ENCODE assay signal across 17 cellular contexts in genomic region chr9:68426755-68427154, GRCh38.
DNase-seq lines count a peak whose midpoint lies in the region; ATAC-seq and TF ChIP-seq lines count a peak whose summit lies in the region.
"Had no signal": no experiment of that assay in that cellular context is flagged by ENCODE, and none has a peak within 500 bp of the region (broad histone marks: within the 10 kb centered on the region; RNA-seq: fewer than 3 reads in every experiment).

No MANE protein-coding gene starts in this region.

- H3K4me3 ChIP-seq in right atrium auricular region (no peak overlapping the region), esophagus squamous epithelium (no peak overlapping the region), prostate gland (no peak overlapping the region), aorta (ENCODE audit: low read length in 2 of 2) (no peak overlapping the region), mucosa of descending colon (no peak overlapping the region)
- H3K4me3 ChIP-seq: MG63, SJCRH30 had no signal

- H3K36me3 ChIP-seq in right atrium auricular region (peaks cover 51% of the 10 kb centered on the region), esophagus squamous epithelium (no peaks in the 10 kb centered on the region), prostate gland (no peaks in the 10 kb centered on the region), aorta (ENCODE audit: control insufficient read depth in 1 of 2, insufficient read depth in 2 of 2, low read length in 1 of 2) (no peaks in the 10 kb centered on the region), mucosa of descending colon (ENCODE audit: low read depth) (no peaks in the 10 kb centered on the region)
- H3K36me3 ChIP-seq: MG63 had no signal

- TF ChIP-seq CTCF in right atrium auricular region (IDR thresholded peaks at IDR 0.05) (no peak), esophagus squamous epithelium (IDR thresholded peaks at IDR 0.05) (no peak), prostate gland (IDR thresholded peaks at IDR 0.05) (no peak), mucosa of descending colon (IDR thresholded peaks at IDR 0.05) (no peak)

- DNase-seq in Right ventricle myocardium superior (no peak), right atrium auricular region (ENCODE audit: low spot score) (no peak), esophagus squamous epithelium (lab: John Stamatoyannopoulos, UW) (no peak), prostate gland (ENCODE audit: low spot score) (no peak), aorta (no peak), mucosa of descending colon (no peak), COLO668 (lab: John Stamatoyannopoulos, UW; ENCODE audit: unreplicated experiment) (no peak), NCI-H146 treated with DMSO at 0.1 percent for 48 hours (lab: John Stamatoyannopoulos, UW; ENCODE audit: unreplicated experiment) (no peak)
- DNase-seq: CD4-positive, CD25-positive, alpha-beta regulatory T cell; DMS53; HFFc6; NCI-H1092; NCI-H1694; NCI-H524 treated with DMSO at 0.1 percent for 48 hours had no signal

- no peaks in the 10 kb centered on the region for H3K9me3 ChIP-seq in right atrium auricular region
- H3K9me3 ChIP-seq in esophagus squamous epithelium: no peaks in the 10 kb centered on the region
- H3K9me3 ChIP-seq in prostate gland: no peaks in the 10 kb centered on the region
- H3K9me3 ChIP-seq in aorta (ENCODE audit: control insufficient read depth, low read length): no peaks in the 10 kb centered on the region
- H3K9me3 ChIP-seq in mucosa of descending colon: no peaks in the 10 kb centered on the region
- H3K9me3 ChIP-seq: MG63 had no signal

- ATAC-seq in Right ventricle myocardium superior (ENCODE audit: poor library complexity) (peak; percentile 43), aorta (ENCODE audit: low FRiP score) (no peak), mucosa of descending colon (no peak)

- peaks cover 0 to 16% of the 10 kb centered on the region in 2 donors for H3K4me1 ChIP-seq in right atrium auricular region
- peaks cover 0 to 22% (median 0%) of the 10 kb centered on the region in 3 donors for H3K4me1 ChIP-seq in esophagus squamous epithelium
- no peaks in the 10 kb centered on the region for H3K4me1 ChIP-seq in prostate gland (replicated peaks)
- H3K4me1 ChIP-seq in aorta (ENCODE audit: control insufficient read depth in 1 of 2, insufficient read depth in 2 of 2, low read length in 2 of 2): peaks cover 10 to 13% of the 10 kb centered on the region in 2 donors
- no peaks in the 10 kb centered on the region for H3K4me1 ChIP-seq in mucosa of descending colon (ENCODE audit: low read depth)

- H3K27me3 ChIP-seq in right atrium auricular region (no peaks in the 10 kb centered on the region), esophagus squamous epithelium (no peaks in the 10 kb centered on the region), prostate gland (replicated peaks; ENCODE audit: insufficient read depth) (no peaks in the 10 kb centered on the region), aorta (ENCODE audit: control insufficient read depth in 1 of 2, insufficient read depth in 2 of 2, low read length in 1 of 2) (no peaks in the 10 kb centered on the region)
- H3K27me3 ChIP-seq: MG63, SJCRH30 had no signal

- 38 to 40% methylated on average over 1 of the region's 1 CpG for WGBS in esophagus squamous epithelium, 2 donors
- WGBS in prostate gland: 57% methylated on average over 1 of the region's 1 CpG
- WGBS in aorta, 2 donors: 0 to 10% methylated on average over 1 of the region's 1 CpG

- intact Hi-C loops in Right ventricle myocardium superior (cut with DNase I) (no loop called here), esophagus squamous epithelium (cut with DNase I) (no loop called here), prostate gland (cut with DNase I) (no loop called here), aorta (cut with DNase I) (no loop called here), mucosa of descending colon (cut with DNase I, micrococcal nuclease) (no loop called here)

- H3K27ac ChIP-seq in right atrium auricular region (peak overlapping the region in 1 of 2 donors; percentile 42), esophagus squamous epithelium (peak overlapping the region in 3 of 4 donors; percentile 32 to 42 (median 33)), prostate gland (peak overlapping the region; percentile 32 to 35), aorta (ENCODE audit: low read depth in 1 of 2, low read length in 2 of 2) (peak overlapping the region; percentile 31 to 98)
- H3K27ac ChIP-seq: 22Rv1, SJCRH30 had no signal

- TF ChIP-seq POLR2A in esophagus squamous epithelium (IDR thresholded peaks at IDR 0.05) (no peak), prostate gland (IDR thresholded peaks at IDR 0.05) (no peak)
